In genomic region chr12:68521848-68522502, GRCh38 we compare ENCODE assay signal across 19 cellular contexts.
DNase-seq lines count a peak whose midpoint lies in the region; ATAC-seq, FAIRE-seq and TF ChIP-seq lines count a peak whose summit lies in the region.
"Had no signal": no experiment of that assay in that cellular context is flagged by ENCODE, and none has a peak within 500 bp of the region (broad histone marks: within the 10 kb centered on the region; RNA-seq: fewer than 3 reads in every experiment).

No MANE protein-coding gene starts in this region.

- no peak overlapping the region for H2AK9ac ChIP-seq in IMR-90 (replicated peaks; ENCODE audit: low read depth, low read length, poor library complexity)

- FAIRE-seq in A549 (lab: Jason Lieb, UNC) = no peak
- FAIRE-seq: H1 had no signal

- H4K5ac ChIP-seq in IMR-90 (ENCODE audit: low read depth, low read length) = no peak overlapping the region

- peak overlapping the region; percentile 27; the same call in 1 of the 2 replicates for H2BK20ac ChIP-seq in IMR-90 (ENCODE audit: low read depth, low read length)

- no peak for TF ChIP-seq CTCF in A549 (IDR thresholded peaks at IDR 0.05)
- no peak for TF ChIP-seq CTCF in IMR-90 (conservative IDR thresholded peaks at IDR 0.05; ENCODE audit: low read depth, low read length)
- no peak for TF ChIP-seq CTCF in coronary artery (IDR thresholded peaks at IDR 0.05)
- no peak for TF ChIP-seq CTCF in ovary (IDR thresholded peaks at IDR 0.05)

- peak overlapping the region in 1 of 2 experiments; percentile 44; a peak in 3 of 4 replicates for H4K8ac ChIP-seq in IMR-90 (ENCODE audit: low read depth in 2 of 2, low read length in 2 of 2)

- dilution Hi-C loops in IMR-90 (cut with HindIII; ENCODE audit: low sequenced_read_pairs, unreplicated experiment) = no loop called here

- POLR2A ChIA-PET in A549 (lab: Yijun Ruan, JAX) (no interaction called here), IMR-90 (lab: Charles Lee; ENCODE audit: unreplicated experiment) (no interaction called here)
- POLR2A ChIA-PET in activated CD4-positive, alpha-beta T cell treated with anti-CD3 and anti-CD28 coated beads for 36 hours (lab: Charles Lee) = no interaction called here

- H3K9ac ChIP-seq in IMR-90 (ENCODE audit: low read depth, low read length) = no peak overlapping the region; the same call in 1 of the 2 replicates

- H3K27ac ChIP-seq in A549 = peak overlapping the region; percentile 62 to 68
- H3K27ac ChIP-seq in IMR-90 (ENCODE audit: insufficient read depth, low read length) = no peak overlapping the region
- peak overlapping the region; percentile 54 to 58 for H3K27ac ChIP-seq in coronary artery
- no peak overlapping the region for H3K27ac ChIP-seq in ovary
- H3K27ac ChIP-seq: SK-N-MC had no signal

- TF ChIP-seq RAD21 in A549 (conservative IDR thresholded peaks at IDR 0.05 in 1 of 2, IDR thresholded peaks at IDR 0.05 in 1 of 2) = no peak
- TF ChIP-seq RAD21 in IMR-90 (IDR thresholded peaks at IDR 0.05; ENCODE audit: low read length) = no peak

- no peaks in the 10 kb centered on the region for H3K36me3 Mint-ChIP-seq in activated CD4-positive, alpha-beta T cell treated with anti-CD3 and anti-CD28 coated beads for 36 hours (ENCODE audit: low read depth)
- H3K36me3 Mint-ChIP-seq: naive thymus-derived CD8-positive, alpha-beta T cell; stimulated activated effector memory CD8-positive, alpha-beta T cell treated with anti-CD3 and anti-CD28 coated beads, Interleukin-12 subunit alpha, Interleukin-12 subunit beta, amount 100 ng/mL, for 72 hours; type B pancreatic cell had no signal

- H2BK15ac ChIP-seq in IMR-90 (ENCODE audit: low read depth, low read length) = 0 out of 3 replicates have a peak overlapping the region, but pooled peaks have one; percentile 19

- H3K27ac Mint-ChIP-seq in activated CD4-positive, alpha-beta T cell treated with anti-CD3 and anti-CD28 coated beads for 36 hours = no peak overlapping the region
- H3K27ac Mint-ChIP-seq: stimulated activated effector memory CD8-positive, alpha-beta T cell treated with anti-CD3 and anti-CD28 coated beads, Interleukin-12 subunit alpha, Interleukin-12 subunit beta, amount 100 ng/mL, for 72 hours; type B pancreatic cell had no signal

- no peak for ATAC-seq in A549
- peak; percentile 57 for ATAC-seq in IMR-90 (ENCODE audit: low read depth)
- no peak for ATAC-seq in activated CD4-positive, alpha-beta T cell treated with anti-CD3 and anti-CD28 coated beads for 36 hours
- ATAC-seq: naive thymus-derived CD8-positive, alpha-beta T cell; stimulated activated effector memory CD8-positive, alpha-beta T cell treated with anti-CD3 and anti-CD28 coated beads, Interleukin-12 subunit alpha, Interleukin-12 subunit beta, amount 100 ng/mL, for 72 hours had no signal

- H3K14ac ChIP-seq in IMR-90 (replicated peaks; ENCODE audit: low read depth, low read length) = 0 out of 2 replicates have a peak overlapping the region, but pooled peaks have one; percentile 33

- H3K56ac ChIP-seq in IMR-90 (ENCODE audit: extremely low read depth, insufficient read depth, low read length) = peak overlapping the region; percentile 59; the same call in 1 of the 2 replicates

- H3K9me3 ChIP-seq in A549 (no peaks in the 10 kb centered on the region), IMR-90 (ENCODE audit: control insufficient read depth, insufficient read depth, low read length) (no peaks in the 10 kb centered on the region), ovary (no peaks in the 10 kb centered on the region)

- no peaks in the 10 kb centered on the region for H3K9me3 Mint-ChIP-seq in activated CD4-positive, alpha-beta T cell treated with anti-CD3 and anti-CD28 coated beads for 36 hours (ENCODE audit: low read depth)
- H3K9me3 Mint-ChIP-seq: stimulated activated effector memory CD8-positive, alpha-beta T cell treated with anti-CD3 and anti-CD28 coated beads, Interleukin-12 subunit alpha, Interleukin-12 subunit beta, amount 100 ng/mL, for 72 hours; type B pancreatic cell had no signal

- BruUV-seq in IMR-90 (replicated peaks; lab: Mats Ljungman, UMichigan) = no TSS peak

- H2AK5ac ChIP-seq in IMR-90 (ENCODE audit: low read depth, low read length) = peak overlapping the region; percentile 90; the same call in 1 of the 2 replicates

- DNase-seq in A549 (ENCODE audit: low read depth in 1 of 2, low spot score in 1 of 2) (no peak), IMR-90 (no peak), coronary artery (ENCODE audit: low spot score) (no peak), lung microvascular endothelial cell (ENCODE audit: low read depth in 2 of 2) (peak; percentile 7), HuH-7 (ENCODE audit: low spot score) (no peak), 8988T (no peak), ovary (no peak)
- DNase-seq in activated CD4-positive, alpha-beta T cell treated with anti-CD3 and anti-CD28 coated beads for 36 hours = no peak
- DNase-seq: activated CD8-positive, alpha-beta memory T cell treated with anti-CD3 and anti-CD28 coated beads for 24 hours; anterior cingulate cortex; GDM1; KBM-7; naive thymus-derived CD8-positive, alpha-beta T cell; NCI-H1105 treated with DMSO at 0.1 percent for 48 hours; stimulated activated CD4-positive, alpha-beta T cell treated with anti-CD3 and anti-CD28 coated beads, Interleukin-4, amount 100 ng/mL, for 4 hours had no signal

- intact Hi-C loops in IMR-90 (cut with micrococcal nuclease) = no loop called here
- intact Hi-C loops in ovary (cut with DNase I) = no loop called here
- intact Hi-C loops in activated CD4-positive, alpha-beta T cell treated with anti-CD3 and anti-CD28 coated beads for 36 hours (cut with DNase I, micrococcal nuclease) = no loop called here

- H3K27me3 Mint-ChIP-seq in activated CD4-positive, alpha-beta T cell treated with anti-CD3 and anti-CD28 coated beads for 36 hours = no peaks in the 10 kb centered on the region
- H3K27me3 Mint-ChIP-seq: naive thymus-derived CD8-positive, alpha-beta T cell; type B pancreatic cell had no signal

- H3K4me1 Mint-ChIP-seq in activated CD4-positive, alpha-beta T cell treated with anti-CD3 and anti-CD28 coated beads for 36 hours = peaks cover 6% of the 10 kb centered on the region

- 82% methylated on average over 5 of the region's 5 CpGs for WGBS in A549 (ENCODE audit: missing lambda C conversion rate)
- no CpG with 5 or more reads among the region's 5 CpGs for WGBS in IMR-90 (ENCODE audit: extremely low coverage in 2 of 2, insufficient read length in 1 of 2), 2 experiments
- 71 to 78% (median 73%) methylated on average over 5 of the region's 5 CpGs for WGBS in ovary, 3 donors

- H3K79me1 ChIP-seq in IMR-90 (ENCODE audit: low read depth in 1 of 2, low read length in 2 of 2) = no peaks in the 10 kb centered on the region

- no peaks in the 10 kb centered on the region for H3K9me1 ChIP-seq in IMR-90 (ENCODE audit: insufficient read depth, low read length)

- H3K36me3 ChIP-seq in IMR-90 (ENCODE audit: control insufficient read depth, insufficient read depth, low read length) = no peaks in the 10 kb centered on the region
- no peaks in the 10 kb centered on the region for H3K36me3 ChIP-seq in ovary

- TF ChIP-seq POLR2A in A549 (IDR thresholded peaks at IDR 0.05; ENCODE audit: low read length) (no peak), IMR-90 (IDR thresholded peaks at IDR 0.05; ENCODE audit: low read depth, low read length) (no peak), ovary (IDR thresholded peaks at IDR 0.05) (no peak)

- H3K4me3 Mint-ChIP-seq in activated CD4-positive, alpha-beta T cell treated with anti-CD3 and anti-CD28 coated beads for 36 hours = no peak overlapping the region
- H3K4me3 Mint-ChIP-seq: naive thymus-derived CD8-positive, alpha-beta T cell; stimulated activated effector memory CD8-positive, alpha-beta T cell treated with anti-CD3 and anti-CD28 coated beads, Interleukin-12 subunit alpha, Interleukin-12 subunit beta, amount 100 ng/mL, for 72 hours; type B pancreatic cell had no signal

- H4K91ac ChIP-seq in IMR-90 (ENCODE audit: insufficient read depth, low read depth, low read length) = no peak overlapping the region; the same call in 1 of the 2 replicates

- in situ Hi-C loops in IMR-90 (cut with MboI; ENCODE audit: low sequenced_read_pairs) = no loop called here

- peak overlapping the region; percentile 28; the same call in 1 of the 2 replicates for H2BK120ac ChIP-seq in IMR-90 (ENCODE audit: low read depth, low read length)

- peak overlapping the region; percentile 79 for H2BK5ac ChIP-seq in IMR-90 (ENCODE audit: low read depth, low read length, poor library complexity, severe bottlenecking)

- no peaks in the 10 kb centered on the region for H4K20me1 ChIP-seq in IMR-90 (ENCODE audit: insufficient read depth, low read length)

- H3K4me3 ChIP-seq in A549 (no peak overlapping the region), IMR-90 (ENCODE audit: insufficient read depth, low read depth, low read length) (no peak overlapping the region), coronary artery (peak overlapping the region; percentile 33), ovary (no peak overlapping the region)

- H3K4ac ChIP-seq in IMR-90 (ENCODE audit: low read depth, low read length) = no peak overlapping the region

- peak overlapping the region; percentile 85; the same call in 1 of the 2 replicates for H3K18ac ChIP-seq in IMR-90 (ENCODE audit: low read depth, low read length)

- TF ChIP-seq EP300 in A549 (IDR thresholded peaks at IDR 0.05) (no peak), ovary (IDR thresholded peaks at IDR 0.05) (no peak)

- CTCF ChIA-PET in A549 (lab: Yijun Ruan, JAX) = interaction anchor here (1.5 to 2.0 kb wide), 2 partner anchors 10 to 162 kb away, joined by 5 to 7 read pairs; no protein-coding TSS in a partner anchor
- CTCF ChIA-PET in IMR-90 (lab: Yijun Ruan, JAX) = interaction anchor here (2.3 kb wide), 1 partner anchor 12 kb away, joined by 5 read pairs; no protein-coding TSS in a partner anchor
- CTCF ChIA-PET in activated CD4-positive, alpha-beta T cell treated with anti-CD3 and anti-CD28 coated beads for 36 hours (lab: Charles Lee) = interaction anchor here (0.9 kb wide), 1 partner anchor 21 kb away, joined by 3 read pairs; no protein-coding TSS in a partner anchor

- H3K27me3 ChIP-seq in IMR-90 (ENCODE audit: control insufficient read depth, insufficient read depth, low read length) = no peaks in the 10 kb centered on the region
- no peaks in the 10 kb centered on the region for H3K27me3 ChIP-seq in ovary

- H3K4me2 ChIP-seq in A549 (peak overlapping the region; percentile 77), IMR-90 (ENCODE audit: low read depth, low read length) (no peak overlapping the region; the same call in 1 of the 2 replicates)

- H3K23ac ChIP-seq in IMR-90 (ENCODE audit: low read depth, low read length) = no peak overlapping the region

- H3K4me1 ChIP-seq in A549 (peaks cover 13% of the 10 kb centered on the region), IMR-90 (ENCODE audit: control insufficient read depth, insufficient read depth, low read length) (0 out of 2 replicates have a peak, but pooled peaks cover 2% of the 10 kb centered on the region), ovary (ENCODE audit: insufficient read depth) (no peaks in the 10 kb centered on the region)

- H2AFZ ChIP-seq in IMR-90 (replicated peaks; ENCODE audit: low read length, poor library complexity) = no peak overlapping the region

TF ChIP-seq in A549, 52 proteins besides CTCF, POLR2A, EP300 and RAD21 (continues in another document):
- TF ChIP-seq POLR2AphosphoS2 (conservative IDR thresholded peaks at IDR 0.05; ENCODE audit: low read length) = no peak
- no peak for TF ChIP-seq FOXS1 (CRISPR knock-in tag; IDR thresholded peaks at IDR 0.05)

TF ChIP-seq in IMR-90, 13 proteins besides CTCF, POLR2A, EP300 and RAD21 (continues in another document):
- no peak for TF ChIP-seq CHD1 (IDR thresholded peaks at IDR 0.05; ENCODE audit: low read depth, low read length)

Comparison
In these comparisons a context has a peak if more than half of its experiments do, and no peak if none do; other contexts are left out.
1. DNase-seq: peak in lung microvascular endothelial cell (2 of 2); none in A549 (0 of 2), IMR-90 (single experiment), coronary artery (single experiment), HuH-7 (single experiment), 8988T (single experiment), ovary (0 of 5) and activated CD4-positive, alpha-beta T cell treated with anti-CD3 and anti-CD28 coated beads for 36 hours (single experiment).
2. H3K27ac ChIP-seq: peak in A549 (2 of 2) and coronary artery (2 of 2); none in IMR-90 (single experiment) and ovary (0 of 2).